8 cellular contexts compared by ENCODE assay signal in genomic region chr1:28144203-28145135, GRCh38. TPM values are rescaled to one million over a fixed set of nuclear protein-coding genes. Genes with fewer than 3 reads are reported as not detected.
DNase-seq lines count a peak whose midpoint lies in the region; ATAC-seq lines count a peak whose summit lies in the region.

No MANE protein-coding gene starts in this region.

- peak overlapping the region; percentile 23 for H3K4me3 Mint-ChIP-seq in activated naive CD8-positive, alpha-beta T cell treated with anti-CD3 and anti-CD28 coated beads for 36 hours

- H3K27ac Mint-ChIP-seq in activated naive CD8-positive, alpha-beta T cell treated with anti-CD3 and anti-CD28 coated beads for 36 hours: peak overlapping the region; percentile 40

- no peaks in the 10 kb centered on the region for H3K9me3 Mint-ChIP-seq in activated naive CD8-positive, alpha-beta T cell treated with anti-CD3 and anti-CD28 coated beads for 36 hours

- H3K36me3 Mint-ChIP-seq in activated naive CD8-positive, alpha-beta T cell treated with anti-CD3 and anti-CD28 coated beads for 36 hours: no peaks in the 10 kb centered on the region

- in situ Hi-C loops in Caki2 (cut with HindIII; ENCODE audit: low pct_unique_long_range_greater_than_20kb, low sequenced_read_pairs): no loop called here

- peaks cover 13% of the 10 kb centered on the region for H3K4me1 Mint-ChIP-seq in activated naive CD8-positive, alpha-beta T cell treated with anti-CD3 and anti-CD28 coated beads for 36 hours

- peak; percentile 76 for DNase-seq in Caki2 (ENCODE audit: low read depth)
- DNase-seq in activated naive CD8-positive, alpha-beta T cell treated with anti-CD3 and anti-CD28 coated beads for 36 hours: peak; percentile 37
- DNase-seq in stimulated activated naive CD8-positive, alpha-beta T cell treated with anti-CD3 and anti-CD28 coated beads, Interleukin-15, Interleukin-2, amounts not matched to agents 100 U/mL and 50 U/mL, for 24 hours: peak; percentile 33
- no peak for DNase-seq in hippocampal formation (lab: John Stamatoyannopoulos, UW)
- no peak for DNase-seq in ecto neural progenitor cell (ENCODE audit: low spot score)
- no peak for DNase-seq in NCI-H2171 treated with DMSO at 0.1 percent for 48 hours (lab: John Stamatoyannopoulos, UW)

- H3K27me3 Mint-ChIP-seq in activated naive CD8-positive, alpha-beta T cell treated with anti-CD3 and anti-CD28 coated beads for 36 hours: peaks cover 6% of the 10 kb centered on the region

- ATAC-seq in GM19397 (IDR thresholded peaks at IDR 0.05; ENCODE audit: unreplicated experiment) (peak; percentile 54), HG03354 (IDR thresholded peaks at IDR 0.05; ENCODE audit: poor library complexity, severe bottlenecking, unreplicated experiment) (peak; percentile 66)
- ATAC-seq in stimulated activated naive CD8-positive, alpha-beta T cell treated with anti-CD3 and anti-CD28 coated beads, Interleukin-15, Interleukin-2, amounts not matched to agents 100 U/mL and 50 U/mL, for 24 hours: peak; percentile 98

RNA-seq across cellular contexts. Expression of gene PTAFR, which starts 32.0 kb away (rescaled TPM):
- 0.07 and 0.55 TPM in 2 replicates for total RNA-seq in Caki2 (2014; rRNA removed; shearing (Covaris generic); ENCODE audit: low replicate concordance)
- total RNA-seq in activated naive CD8-positive, alpha-beta T cell treated with anti-CD3 and anti-CD28 coated beads for 36 hours: under 1 TPM; 0.22 to 0.29 TPM

RNA-seq across cellular contexts. Expression of gene EYA3, which starts 56.1 kb away (rescaled TPM):
- 8.6 and 15.1 TPM in 2 replicates for total RNA-seq in Caki2 (2014; rRNA removed; shearing (Covaris generic); ENCODE audit: low replicate concordance)
- 10 to 100 TPM; 30.0 to 30.3 TPM for total RNA-seq in activated naive CD8-positive, alpha-beta T cell treated with anti-CD3 and anti-CD28 coated beads for 36 hours

Comparison
In these comparisons a context has a peak if more than half of its experiments do, and no peak if none do; other contexts are left out.
1. DNase-seq: peak in Caki2 (single experiment), activated naive CD8-positive, alpha-beta T cell treated with anti-CD3 and anti-CD28 coated beads for 36 hours (single experiment) and stimulated activated naive CD8-positive, alpha-beta T cell treated with anti-CD3 and anti-CD28 coated beads, Interleukin-15, Interleukin-2, amounts not matched to agents 100 U/mL and 50 U/mL, for 24 hours (single experiment); none in hippocampal formation (0 of 2), ecto neural progenitor cell (single experiment) and NCI-H2171 treated with DMSO at 0.1 percent for 48 hours (single experiment).
2. Peak in every context shown above with its lines, with median percentiles within 50 percentile points of each other: ATAC-seq.